1 cellular context compared by ENCODE assay signal in the genomic region with DNA sequence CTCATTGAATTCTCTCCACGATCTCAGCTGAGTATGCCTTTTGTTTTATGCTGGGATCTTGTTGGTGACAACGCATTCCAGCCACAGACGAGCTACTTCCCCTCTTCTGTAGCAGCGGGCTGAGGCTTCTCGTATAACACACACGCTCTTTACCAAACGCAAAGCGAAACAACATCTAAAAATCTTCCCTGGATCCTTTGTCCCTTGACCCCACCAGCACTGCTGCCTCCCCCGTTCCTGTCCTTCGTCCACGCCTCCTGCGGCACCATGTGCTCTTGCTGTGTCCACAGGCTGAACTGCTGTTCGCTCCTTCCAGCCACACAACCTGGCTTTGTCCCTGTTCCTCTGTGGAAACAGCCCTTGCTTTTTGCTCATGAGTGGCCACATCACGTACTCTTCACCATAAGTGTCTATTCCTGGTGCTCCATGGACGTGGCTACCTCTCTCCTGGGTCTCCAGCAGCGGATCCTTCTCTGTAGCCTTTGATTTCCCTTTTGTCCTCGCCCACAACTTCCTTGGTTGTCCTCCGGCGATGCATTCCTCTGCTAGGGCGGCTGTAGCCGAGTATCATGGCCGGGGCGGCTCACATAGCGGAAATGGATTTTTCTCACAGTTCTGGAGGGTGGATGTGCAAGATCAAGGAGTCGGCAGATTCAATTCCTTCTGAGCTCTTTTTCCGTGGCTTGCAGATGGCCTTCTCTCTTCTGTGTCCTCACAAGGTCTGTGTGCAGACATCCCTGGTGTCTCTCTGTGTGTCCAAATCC.
TF ChIP-seq lines count a peak whose summit lies in the region.

No MANE protein-coding gene starts in this region.

TF ChIP-seq in WTC11, 78 proteins besides CTCF, POLR2A, EP300 and RAD21 (continued from another document):
- TF ChIP-seq, protein P1, sequence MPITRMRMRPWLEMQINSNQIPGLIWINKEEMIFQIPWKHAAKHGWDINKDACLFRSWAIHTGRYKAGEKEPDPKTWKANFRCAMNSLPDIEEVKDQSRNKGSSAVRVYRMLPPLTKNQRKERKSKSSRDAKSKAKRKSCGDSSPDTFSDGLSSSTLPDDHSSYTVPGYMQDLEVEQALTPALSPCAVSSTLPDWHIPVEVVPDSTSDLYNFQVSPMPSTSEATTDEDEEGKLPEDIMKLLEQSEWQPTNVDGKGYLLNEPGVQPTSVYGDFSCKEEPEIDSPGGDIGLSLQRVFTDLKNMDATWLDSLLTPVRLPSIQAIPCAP (CRISPR knock-in tag; IDR thresholded peaks at IDR 0.05), result no peak
- TF ChIP-seq ETV6 (CRISPR knock-in tag; IDR thresholded peaks at IDR 0.05) (no peak), RORB (CRISPR knock-in tag; IDR thresholded peaks at IDR 0.05) (no peak), ZNF317 (CRISPR knock-in tag; IDR thresholded peaks at IDR 0.05; ENCODE audit: borderline replicate concordance, low read depth) (no peak), ZNF396 (CRISPR knock-in tag; IDR thresholded peaks at IDR 0.05; ENCODE audit: borderline replicate concordance) (no peak), EMX1 (CRISPR knock-in tag; IDR thresholded peaks at IDR 0.05) (no peak), FOXK1 (CRISPR knock-in tag; IDR thresholded peaks at IDR 0.05) (no peak)
- TF ChIP-seq, protein P2, sequence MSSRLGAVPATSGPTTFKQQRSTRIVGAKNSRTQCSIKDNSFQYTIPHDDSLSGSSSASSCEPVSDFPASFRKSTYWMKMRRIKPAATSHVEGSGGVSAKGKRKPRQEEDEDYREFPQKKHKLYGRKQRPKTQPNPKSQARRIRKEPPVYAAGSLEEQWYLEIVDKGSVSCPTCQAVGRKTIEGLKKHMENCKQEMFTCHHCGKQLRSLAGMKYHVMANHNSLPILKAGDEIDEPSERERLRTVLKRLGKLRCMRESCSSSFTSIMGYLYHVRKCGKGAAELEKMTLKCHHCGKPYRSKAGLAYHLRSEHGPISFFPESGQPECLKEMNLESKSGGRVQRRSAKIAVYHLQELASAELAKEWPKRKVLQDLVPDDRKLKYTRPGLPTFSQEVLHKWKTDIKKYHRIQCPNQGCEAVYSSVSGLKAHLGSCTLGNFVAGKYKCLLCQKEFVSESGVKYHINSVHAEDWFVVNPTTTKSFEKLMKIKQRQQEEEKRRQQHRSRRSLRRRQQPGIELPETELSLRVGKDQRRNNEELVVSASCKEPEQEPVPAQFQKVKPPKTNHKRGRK (CRISPR knock-in tag; IDR thresholded peaks at IDR 0.05; ENCODE audit: borderline replicate concordance), result no peak
- TF ChIP-seq, protein P3, sequence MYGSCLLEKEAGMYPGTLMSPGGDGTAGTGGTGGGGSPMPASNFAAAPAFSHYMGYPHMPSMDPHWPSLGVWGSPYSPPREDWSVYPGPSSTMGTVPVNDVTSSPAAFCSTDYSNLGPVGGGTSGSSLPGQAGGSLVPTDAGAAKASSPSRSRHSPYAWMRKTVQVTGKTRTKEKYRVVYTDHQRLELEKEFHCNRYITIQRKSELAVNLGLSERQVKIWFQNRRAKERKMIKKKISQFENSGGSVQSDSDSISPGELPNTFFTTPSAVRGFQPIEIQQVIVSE (CRISPR knock-in tag; IDR thresholded peaks at IDR 0.05; ENCODE audit: borderline replicate concordance), result no peak
- TF ChIP-seq, protein P4, sequence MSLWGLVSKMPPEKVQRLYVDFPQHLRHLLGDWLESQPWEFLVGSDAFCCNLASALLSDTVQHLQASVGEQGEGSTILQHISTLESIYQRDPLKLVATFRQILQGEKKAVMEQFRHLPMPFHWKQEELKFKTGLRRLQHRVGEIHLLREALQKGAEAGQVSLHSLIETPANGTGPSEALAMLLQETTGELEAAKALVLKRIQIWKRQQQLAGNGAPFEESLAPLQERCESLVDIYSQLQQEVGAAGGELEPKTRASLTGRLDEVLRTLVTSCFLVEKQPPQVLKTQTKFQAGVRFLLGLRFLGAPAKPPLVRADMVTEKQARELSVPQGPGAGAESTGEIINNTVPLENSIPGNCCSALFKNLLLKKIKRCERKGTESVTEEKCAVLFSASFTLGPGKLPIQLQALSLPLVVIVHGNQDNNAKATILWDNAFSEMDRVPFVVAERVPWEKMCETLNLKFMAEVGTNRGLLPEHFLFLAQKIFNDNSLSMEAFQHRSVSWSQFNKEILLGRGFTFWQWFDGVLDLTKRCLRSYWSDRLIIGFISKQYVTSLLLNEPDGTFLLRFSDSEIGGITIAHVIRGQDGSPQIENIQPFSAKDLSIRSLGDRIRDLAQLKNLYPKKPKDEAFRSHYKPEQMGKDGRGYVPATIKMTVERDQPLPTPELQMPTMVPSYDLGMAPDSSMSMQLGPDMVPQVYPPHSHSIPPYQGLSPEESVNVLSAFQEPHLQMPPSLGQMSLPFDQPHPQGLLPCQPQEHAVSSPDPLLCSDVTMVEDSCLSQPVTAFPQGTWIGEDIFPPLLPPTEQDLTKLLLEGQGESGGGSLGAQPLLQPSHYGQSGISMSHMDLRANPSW (CRISPR knock-in tag; conservative IDR thresholded peaks at IDR 0.05; ENCODE audit: low read depth), result no peak
- TF ChIP-seq, protein P5, sequence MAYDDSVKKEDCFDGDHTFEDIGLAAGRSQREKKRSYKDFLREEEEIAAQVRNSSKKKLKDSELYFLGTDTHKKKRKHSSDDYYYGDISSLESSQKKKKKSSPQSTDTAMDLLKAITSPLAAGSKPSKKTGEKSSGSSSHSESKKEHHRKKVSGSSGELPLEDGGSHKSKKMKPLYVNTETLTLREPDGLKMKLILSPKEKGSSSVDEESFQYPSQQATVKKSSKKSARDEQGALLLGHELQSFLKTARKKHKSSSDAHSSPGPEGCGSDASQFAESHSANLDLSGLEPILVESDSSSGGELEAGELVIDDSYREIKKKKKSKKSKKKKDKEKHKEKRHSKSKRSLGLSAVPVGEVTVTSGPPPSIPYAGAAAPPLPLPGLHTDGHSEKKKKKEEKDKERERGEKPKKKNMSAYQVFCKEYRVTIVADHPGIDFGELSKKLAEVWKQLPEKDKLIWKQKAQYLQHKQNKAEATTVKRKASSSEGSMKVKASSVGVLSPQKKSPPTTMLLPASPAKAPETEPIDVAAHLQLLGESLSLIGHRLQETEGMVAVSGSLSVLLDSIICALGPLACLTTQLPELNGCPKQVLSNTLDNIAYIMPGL (CRISPR knock-in tag; IDR thresholded peaks at IDR 0.05), result no peak
